Comparison of ENCODE assay signal across 8 cellular contexts in the genomic region with DNA sequence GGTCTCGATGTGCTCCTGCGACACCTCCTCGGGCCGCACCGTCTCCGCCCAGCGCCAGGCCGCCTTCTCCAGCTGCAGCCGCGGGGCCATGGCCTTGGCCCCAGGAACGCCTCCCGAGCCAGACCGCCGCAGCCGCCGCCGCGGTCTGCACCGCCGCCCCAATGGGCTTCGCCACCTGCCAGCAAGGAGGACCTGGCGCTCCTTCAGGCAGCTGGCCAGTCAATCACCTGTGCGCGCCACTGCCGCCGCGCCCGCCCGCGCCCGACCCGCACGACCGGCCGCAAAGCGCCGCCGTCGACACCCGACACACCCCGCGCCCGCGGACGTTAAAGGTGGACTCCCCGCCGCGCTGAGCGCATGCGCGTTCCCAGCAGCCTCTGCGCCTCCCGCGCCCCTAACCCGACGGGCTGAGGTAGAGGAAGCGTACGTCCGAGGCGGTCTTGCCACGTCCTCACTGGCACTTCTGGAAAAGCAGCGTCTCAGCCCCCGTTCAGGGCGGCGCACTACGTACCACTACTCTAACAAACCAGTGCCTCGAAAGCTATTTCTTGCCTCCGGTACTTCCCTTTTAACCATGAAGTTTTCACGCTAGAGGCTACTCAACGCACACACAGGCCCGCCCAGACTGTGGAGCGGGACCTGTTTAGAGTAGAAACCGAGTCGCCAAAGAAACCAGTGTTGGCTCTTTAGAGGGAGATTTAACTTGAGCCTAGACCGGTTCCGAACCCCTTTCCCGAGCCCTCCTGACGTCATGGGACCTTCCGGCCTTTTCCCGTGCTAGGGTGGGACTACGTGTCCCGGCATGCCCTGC. TPM values are rescaled to one million over a fixed set of nuclear protein-coding genes. Genes with fewer than 3 reads are reported as not detected.
DNase-seq lines count a peak whose midpoint lies in the region; ATAC-seq and TF ChIP-seq lines count a peak whose summit lies in the region.

A gene with protein sequence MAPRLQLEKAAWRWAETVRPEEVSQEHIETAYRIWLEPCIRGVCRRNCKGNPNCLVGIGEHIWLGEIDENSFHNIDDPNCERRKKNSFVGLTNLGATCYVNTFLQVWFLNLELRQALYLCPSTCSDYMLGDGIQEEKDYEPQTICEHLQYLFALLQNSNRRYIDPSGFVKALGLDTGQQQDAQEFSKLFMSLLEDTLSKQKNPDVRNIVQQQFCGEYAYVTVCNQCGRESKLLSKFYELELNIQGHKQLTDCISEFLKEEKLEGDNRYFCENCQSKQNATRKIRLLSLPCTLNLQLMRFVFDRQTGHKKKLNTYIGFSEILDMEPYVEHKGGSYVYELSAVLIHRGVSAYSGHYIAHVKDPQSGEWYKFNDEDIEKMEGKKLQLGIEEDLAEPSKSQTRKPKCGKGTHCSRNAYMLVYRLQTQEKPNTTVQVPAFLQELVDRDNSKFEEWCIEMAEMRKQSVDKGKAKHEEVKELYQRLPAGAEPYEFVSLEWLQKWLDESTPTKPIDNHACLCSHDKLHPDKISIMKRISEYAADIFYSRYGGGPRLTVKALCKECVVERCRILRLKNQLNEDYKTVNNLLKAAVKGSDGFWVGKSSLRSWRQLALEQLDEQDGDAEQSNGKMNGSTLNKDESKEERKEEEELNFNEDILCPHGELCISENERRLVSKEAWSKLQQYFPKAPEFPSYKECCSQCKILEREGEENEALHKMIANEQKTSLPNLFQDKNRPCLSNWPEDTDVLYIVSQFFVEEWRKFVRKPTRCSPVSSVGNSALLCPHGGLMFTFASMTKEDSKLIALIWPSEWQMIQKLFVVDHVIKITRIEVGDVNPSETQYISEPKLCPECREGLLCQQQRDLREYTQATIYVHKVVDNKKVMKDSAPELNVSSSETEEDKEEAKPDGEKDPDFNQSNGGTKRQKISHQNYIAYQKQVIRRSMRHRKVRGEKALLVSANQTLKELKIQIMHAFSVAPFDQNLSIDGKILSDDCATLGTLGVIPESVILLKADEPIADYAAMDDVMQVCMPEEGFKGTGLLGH (minus strand): TSS at position 282 of the 811 bp plus-strand sequence. CDS start 192 bp downstream, at position 90.

- DNase-seq in GM10248 (ENCODE audit: extremely low spot score) (peak; percentile 93), NCI-H1105 (lab: John Stamatoyannopoulos, UW) (peak; percentile 97), SKM-1 (lab: John Stamatoyannopoulos, UW; ENCODE audit: unreplicated experiment) (peak; percentile 91), glomerular endothelial cell (ENCODE audit: extremely low read depth, low read depth, low spot score) (peak; percentile 80), occipital lobe (lab: John Stamatoyannopoulos, UW) (peak; percentile 94), suprapubic skin (ENCODE audit: low spot score in 2 of 2) (peak; percentile 97)
- peak; percentile 97 to 98 for DNase-seq in activated naive CD4-positive, alpha-beta T cell treated with anti-CD3 and anti-CD28 coated beads, Interleukin-2, amount 50 U/mL, for 72 hours (ENCODE audit: low spot score in 2 of 2)

- peak within 1 kb of the TSS; percentile 100 for H3K27ac ChIP-seq in suprapubic skin

- POLR2A ChIA-PET in GM10248 (lab: Yijun Ruan, JAX), result interaction anchor here (0.6 to 2.2 kb wide), 3 partner anchors 13 to 20 kb away, joined by 3 to 8 read pairs (median 7); no protein-coding TSS in a partner anchor

- WGBS in suprapubic skin, result 0% methylated on average over 36 of the region's 82 CpGs

- peaks cover 32% of the 10 kb centered on the region for H3K4me1 ChIP-seq in suprapubic skin

- no peaks in the 10 kb centered on the region for H3K9me3 Mint-ChIP-seq in activated naive CD4-positive, alpha-beta T cell treated with anti-CD3 and anti-CD28 coated beads, Interleukin-2, amount 50 U/mL, for 72 hours

- H3K27ac Mint-ChIP-seq in activated naive CD4-positive, alpha-beta T cell treated with anti-CD3 and anti-CD28 coated beads, Interleukin-2, amount 50 U/mL, for 72 hours, result peak within 1 kb of the TSS; percentile 99 to 100

- no peaks in the 10 kb centered on the region for H3K36me3 ChIP-seq in suprapubic skin

- no peaks in the 10 kb centered on the region for H3K27me3 ChIP-seq in suprapubic skin

- ATAC-seq in HG02642 (IDR thresholded peaks at IDR 0.05; ENCODE audit: poor library complexity, unreplicated experiment), result peak; percentile 74
- ATAC-seq in activated naive CD4-positive, alpha-beta T cell treated with anti-CD3 and anti-CD28 coated beads, Interleukin-2, amount 50 U/mL, for 72 hours, result peak; percentile 78 to 79

- TF ChIP-seq EP300 in suprapubic skin (IDR thresholded peaks at IDR 0.05), result no peak

- peak within 1 kb of the TSS; percentile 93 for H3K4me3 ChIP-seq in suprapubic skin

- peak; percentile 96 to 99 for TF ChIP-seq POLR2A in suprapubic skin (IDR thresholded peaks at IDR 0.05)

- no peaks in the 10 kb centered on the region for H3K9me3 ChIP-seq in suprapubic skin

- TF ChIP-seq CTCF in GM10248 (IDR thresholded peaks at IDR 0.05; ENCODE audit: control extremely low read depth, extremely low read depth, low read depth, missing control alignments) (no peak), suprapubic skin (IDR thresholded peaks at IDR 0.05) (no peak)

- H3K36me3 Mint-ChIP-seq in activated naive CD4-positive, alpha-beta T cell treated with anti-CD3 and anti-CD28 coated beads, Interleukin-2, amount 50 U/mL, for 72 hours, result peaks cover 17 to 26% of the 10 kb centered on the region in 2 donors

- CTCF ChIA-PET in GM10248 (lab: Yijun Ruan, JAX), result interaction anchor here (0.7 to 3.3 kb wide), 6 partner anchors 10 to 240 kb away, joined by 3 to 18 read pairs (median 5); no protein-coding TSS in a partner anchor

RNA-seq across cellular contexts. Expression of the gene that starts here (rescaled TPM):
- 100 to 1,000 TPM; 118 to 133 TPM for total RNA-seq in activated naive CD4-positive, alpha-beta T cell treated with anti-CD3 and anti-CD28 coated beads, Interleukin-2, amount 50 U/mL, for 72 hours
- total RNA-seq in glomerular endothelial cell (48.4 and 61.5 TPM in 2 replicates), occipital lobe (85.8 TPM), suprapubic skin (100 to 1,000 TPM in 1 of 4 donors, 10 to 100 TPM in 3; 27.7 to 151 (median 46.0) TPM)

Comparison
In these comparisons a context has a peak if more than half of its experiments do, and no peak if none do; other contexts are left out.
1. Peak in every context shown above with its lines: DNase-seq, ATAC-seq, H3K4me3 ChIP-seq and H3K27ac ChIP-seq.